In genomic region chr11:727859-728748, GRCh38 we compare ENCODE assay signal across 8 cellular contexts. TPM values are rescaled to one million over a fixed set of nuclear protein-coding genes. Genes with fewer than 3 reads are reported as not detected.
DNase-seq lines count a peak whose midpoint lies in the region; ATAC-seq and TF ChIP-seq lines count a peak whose summit lies in the region.

No MANE protein-coding gene starts in this region.

- CTCF ChIA-PET in AG04450 (lab: Charles Lee): interaction anchor here (0.6 to 1.9 kb wide), 8 partner anchors 8 to 176 kb away, joined by 3 to 5 read pairs (median 4); partner anchors contain the start of gene TALDO1
- CTCF ChIA-PET in MCF 10A (lab: Yijun Ruan, JAX): interaction anchor here (0.6 to 3.3 kb wide), 10 partner anchors 10 to 324 kb away, joined by 3 to 22 read pairs (median 4); partner anchors contain the start of genes EPS8L2, TALDO1 and TMEM80

- H3K36me3 ChIP-seq in MM.1S (replicated peaks; ENCODE audit: insufficient read depth, low read length) (no peaks in the 10 kb centered on the region), WERI-Rb-1 (no peaks in the 10 kb centered on the region)

- peaks cover 12% of the 10 kb centered on the region for H3K4me1 Mint-ChIP-seq in MCF 10A (ENCODE audit: insufficient read depth, unreplicated experiment)

- H3K79me2 ChIP-seq in MM.1S (ENCODE audit: low read length): no peaks in the 10 kb centered on the region

- ATAC-seq in GM18511 (IDR thresholded peaks at IDR 0.05; ENCODE audit: unreplicated experiment) (peak; percentile 51), GM19452 (IDR thresholded peaks at IDR 0.05; ENCODE audit: unreplicated experiment) (no peak)

- intact Hi-C loops in MCF 10A (cut with micrococcal nuclease): loop anchor here (1.0 to 10.0 kb wide), 4 partner anchors 19 to 163 kb away; partner anchors contain the start of genes LMNTD2, RASSF7 and TALDO1

- no peak overlapping the region for H2AFZ ChIP-seq in MM.1S (ENCODE audit: low read length)

- peaks cover 16% of the 10 kb centered on the region; the same call in 1 of the 2 replicates for H3F3A ChIP-seq in MM.1S (ENCODE audit: insufficient read depth, low read length)

- no peaks in the 10 kb centered on the region for H3K9me3 Mint-ChIP-seq in MCF 10A (ENCODE audit: unreplicated experiment)

- no peak overlapping the region for H3K4me3 ChIP-seq in AG04450 (ENCODE audit: low read depth, low read length)
- no peak overlapping the region for H3K4me3 ChIP-seq in MM.1S (ENCODE audit: low read length)
- no peak overlapping the region for H3K4me3 ChIP-seq in WERI-Rb-1 (ENCODE audit: low read depth, low read length)

- H3K9ac ChIP-seq in MM.1S (ENCODE audit: low read length): no peak overlapping the region

- no peaks in the 10 kb centered on the region for H4K20me1 ChIP-seq in MM.1S (ENCODE audit: insufficient read depth, low read length)

- POLR2A ChIA-PET in AG04450 (lab: Yijun Ruan, JAX): interaction anchor here (0.5 to 1.3 kb wide), 3 partner anchors 10 to 28 kb away, joined by 3 to 4 read pairs (median 3); partner anchors contain the start of gene TALDO1
- POLR2A ChIA-PET in MCF 10A (lab: Yijun Ruan, JAX): interaction anchor here (0.6 to 7.1 kb wide), 9 partner anchors 16 to 221 kb away, joined by 3 to 96 read pairs (median 16); partner anchors contain the start of genes DEAF1, EPS8L2, GATD1 and RNH1

- H3K27ac ChIP-seq in AG04450 (ENCODE audit: low read depth, low read length) (no peak overlapping the region), MM.1S (ENCODE audit: low read length) (no peak overlapping the region), WERI-Rb-1 (peak overlapping the region; percentile 57)

- H3K27ac Mint-ChIP-seq in MCF 10A (ENCODE audit: low read depth, unreplicated experiment): peak overlapping the region; percentile 43

- peak; percentile 97 for TF ChIP-seq CTCF in AG04450 (IDR thresholded peaks at IDR 0.05; ENCODE audit: low read depth, low read length)
- TF ChIP-seq CTCF in MM.1S (IDR thresholded peaks at IDR 0.05; ENCODE audit: low read length): peak; percentile 100
- peak; percentile 99 for TF ChIP-seq CTCF in WERI-Rb-1 (IDR thresholded peaks at IDR 0.05; ENCODE audit: low read depth, low read length)
- TF ChIP-seq CTCF in MCF 10A (IDR thresholded peaks at IDR 0.05; ENCODE audit: unreplicated experiment): peak; percentile 98

- H3K4me3 Mint-ChIP-seq in MCF 10A (ENCODE audit: unreplicated experiment): peak overlapping the region; percentile 23

- peaks cover 34% of the 10 kb centered on the region for H3K36me3 Mint-ChIP-seq in MCF 10A (ENCODE audit: insufficient read depth, unreplicated experiment)

- H3K4me2 ChIP-seq in MM.1S (ENCODE audit: low read depth, low read length): peak overlapping the region; percentile 10; the same call in 1 of the 2 replicates

- H3K27me3 Mint-ChIP-seq in MCF 10A (ENCODE audit: insufficient read depth, unreplicated experiment): no peaks in the 10 kb centered on the region

- DNase-seq in AG04450 (ENCODE audit: low read depth, low spot score): no peak
- peak; percentile 74 for DNase-seq in MM.1S
- peak; percentile 92 for DNase-seq in WERI-Rb-1
- DNase-seq in MCF 10A (ENCODE audit: unreplicated experiment): peak; percentile 98
- DNase-seq in iris pigment epithelial cell (ENCODE audit: low read depth): peak; percentile 65
- DNase-seq in stimulated activated CD4-positive, alpha-beta T cell treated with anti-CD3 and anti-CD28 coated beads, Interleukin-15, amount 100 ng/mL, for 1 hour (ENCODE audit: low read depth in 1 of 2, low spot score in 1 of 2): peak; percentile 68 to 75

- H3K9me3 ChIP-seq in AG04450 (ENCODE audit: control insufficient read depth, insufficient read depth, low read length) (no peaks in the 10 kb centered on the region; the same call in 1 of the 2 replicates), MM.1S (replicated peaks; ENCODE audit: insufficient read depth, low read length) (no peaks in the 10 kb centered on the region), WERI-Rb-1 (ENCODE audit: severe bottlenecking) (no peaks in the 10 kb centered on the region)

- BruUV-seq in MCF 10A (replicated peaks; lab: Mats Ljungman, UMichigan): no TSS peak

- H3K4me1 ChIP-seq in MM.1S (ENCODE audit: low read length): peaks cover 5% of the 10 kb centered on the region; the same call in 1 of the 2 replicates

- no peaks in the 10 kb centered on the region for H3K9me2 ChIP-seq in MM.1S (replicated peaks; ENCODE audit: insufficient read depth, low read length)

- H3K27me3 ChIP-seq in AG04450 (ENCODE audit: control insufficient read depth, insufficient read depth, low read length) (peaks cover 18% of the 10 kb centered on the region), MM.1S (replicated peaks; ENCODE audit: insufficient read depth, low read length) (peaks cover 3% of the 10 kb centered on the region; the same call in 1 of the 2 replicates), WERI-Rb-1 (ENCODE audit: insufficient read depth, low read depth, severe bottlenecking) (no peaks in the 10 kb centered on the region)

RNA-seq across cellular contexts. Expression of gene TALDO1, which starts 19.2 kb away (rescaled TPM):
- polyA plus RNA-seq in AG04450 (2011; rRNA removed): 242 and 286 TPM in 2 replicates
- polyA minus RNA-seq in AG04450 (2011; rRNA and poly(A)+ RNA removed): 98.9 and 103 TPM in 2 replicates
- total RNA-seq in MCF 10A (2022): 93.8 and 137 TPM in 2 replicates

RNA-seq across cellular contexts. Expression of gene EPS8L2, which starts 22.1 kb away (rescaled TPM):
- polyA plus RNA-seq in AG04450 (2011; rRNA removed): 11.0 and 17.0 TPM in 2 replicates
- 12.7 and 13.4 TPM in 2 replicates for polyA minus RNA-seq in AG04450 (2011; rRNA and poly(A)+ RNA removed)
- total RNA-seq in MCF 10A (2022): 109 and 119 TPM in 2 replicates

RNA-seq across cellular contexts. Expression of gene TMEM80, which starts 32.5 kb away (rescaled TPM):
- 16.2 and 18.7 TPM in 2 replicates for polyA plus RNA-seq in AG04450 (2011; rRNA removed)
- polyA minus RNA-seq in AG04450 (2011; rRNA and poly(A)+ RNA removed): 7.8 and 7.9 TPM in 2 replicates
- 12.2 and 12.8 TPM in 2 replicates for total RNA-seq in MCF 10A (2022)

RNA-seq across cellular contexts. Expression of gene DEAF1, which starts 33.1 kb away (rescaled TPM):
- 13.0 and 19.6 TPM in 2 replicates for polyA plus RNA-seq in AG04450 (2011; rRNA removed)
- polyA minus RNA-seq in AG04450 (2011; rRNA and poly(A)+ RNA removed): 12.9 and 19.7 TPM in 2 replicates
- total RNA-seq in MCF 10A (2022): 46.8 and 54.1 TPM in 2 replicates

RNA-seq across cellular contexts. Expression of gene GATD1, which starts 49.2 kb away (rescaled TPM):
- 15.0 and 18.8 TPM in 2 replicates for polyA plus RNA-seq in AG04450 (2011; rRNA removed)
- 9.3 and 11.7 TPM in 2 replicates for polyA minus RNA-seq in AG04450 (2011; rRNA and poly(A)+ RNA removed)
- 54.6 and 67.7 TPM in 2 replicates for total RNA-seq in MCF 10A (2022)
